16 cellular contexts compared by ENCODE assay signal in the genomic region with DNA sequence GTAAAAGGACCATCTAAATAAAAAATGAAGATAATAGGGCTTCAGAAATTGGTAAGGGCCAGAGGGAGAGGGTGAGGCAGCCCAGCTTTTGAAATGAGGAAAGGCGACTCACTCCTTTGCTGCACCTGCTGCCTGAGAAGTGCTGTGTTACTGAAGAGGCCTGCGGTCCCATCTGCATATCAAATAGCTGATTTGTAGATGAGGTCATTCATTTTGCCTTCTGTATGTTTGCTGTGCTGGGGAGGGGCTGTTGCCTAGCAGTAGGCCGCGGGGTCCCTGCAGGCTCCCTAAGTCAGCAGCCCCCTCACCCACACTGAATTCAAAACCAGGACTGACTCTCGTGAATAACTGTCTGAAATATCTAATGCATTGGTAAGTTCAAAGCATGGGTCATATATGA.
A peak's percentile ranks its signal among the peaks of the same experiment; 100 is the strongest.
DNase-seq lines count a peak whose midpoint lies in the region; ATAC-seq and TF ChIP-seq lines count a peak whose summit lies in the region.
"Had no signal": no experiment of that assay in that cellular context is flagged by ENCODE, and none has a peak within 500 bp of the region (broad histone marks: within the 10 kb centered on the region; RNA-seq: fewer than 3 reads in every experiment).

No MANE protein-coding gene starts in this region.

- H3K4me1 ChIP-seq in OCI-LY1 (ENCODE audit: insufficient read depth, low read length, severe bottlenecking) (peaks cover 100% of the 10 kb centered on the region), left lung (no peaks in the 10 kb centered on the region), tibial artery (no peaks in the 10 kb centered on the region), BE2C (no peaks in the 10 kb centered on the region)

- peak overlapping the region; percentile 95 for H3K27ac ChIP-seq in OCI-LY1 (ENCODE audit: low read depth, low read length, poor library complexity, severe bottlenecking)
- H3K27ac ChIP-seq in left lung: no peak overlapping the region
- no peak overlapping the region for H3K27ac ChIP-seq in tibial artery
- H3K27ac ChIP-seq: GM23248, HL-60, stomach had no signal

- H3K4me2 ChIP-seq in OCI-LY1 (ENCODE audit: low read length): peak overlapping the region; percentile 37; the same call in 1 of the 2 replicates

- H3K4me1 Mint-ChIP-seq in immature natural killer cell: no peaks in the 10 kb centered on the region
- no peaks in the 10 kb centered on the region for H3K4me1 Mint-ChIP-seq in activated T-helper 2 cell treated with anti-CD3 and anti-CD28 coated beads, Interferon-gamma antibody, Interleukin-2, Interleukin-4, amounts not matched to agents 10 μg/mL and 5 μg/mL and 100 μg/mL, durations not matched to agents 14 hours and 24 hours and 36 hours (ENCODE audit: low read depth)
- H3K4me1 Mint-ChIP-seq: B cell, natural killer cell had no signal

- DNase-seq in H7: peak; percentile 44
- DNase-seq in NCI-H2029 treated with DMSO at 0.1 percent for 48 hours (lab: John Stamatoyannopoulos, UW): peak; percentile 83
- DNase-seq in left lung: no peak
- no peak for DNase-seq in immature natural killer cell
- no peak for DNase-seq in tibial artery
- no peak for DNase-seq in BE2C
- no peak for DNase-seq in activated T-helper 2 cell treated with anti-CD3 and anti-CD28 coated beads, Interferon-gamma antibody, Interleukin-2, Interleukin-4, amounts not matched to agents 10 μg/mL and 5 μg/mL and 100 μg/mL, durations not matched to agents 14 hours and 24 hours and 36 hours (ENCODE audit: low spot score)
- DNase-seq: activated CD4-positive, alpha-beta T cell treated with anti-CD3 and anti-CD28 coated beads for 48 hours; GM23248; natural killer cell; OCI-M1; stomach; T-helper 1 cell had no signal

- H3K4me3 Mint-ChIP-seq in immature natural killer cell: no peak overlapping the region
- H3K4me3 Mint-ChIP-seq in activated T-helper 2 cell treated with anti-CD3 and anti-CD28 coated beads, Interferon-gamma antibody, Interleukin-2, Interleukin-4, amounts not matched to agents 10 μg/mL and 5 μg/mL and 100 μg/mL, durations not matched to agents 14 hours and 24 hours and 36 hours (ENCODE audit: low read depth): no peak overlapping the region
- H3K4me3 Mint-ChIP-seq: B cell, natural killer cell had no signal

- intact Hi-C loops in left lung (cut with DNase I): no loop called here
- intact Hi-C loops in tibial artery (cut with DNase I; ENCODE audit: low total_unique reads): no loop called here
- intact Hi-C loops in activated T-helper 2 cell treated with anti-CD3 and anti-CD28 coated beads, Interferon-gamma antibody, Interleukin-2, Interleukin-4, amounts not matched to agents 10 μg/mL and 5 μg/mL and 100 μg/mL, durations not matched to agents 14 hours and 24 hours and 36 hours (cut with micrococcal nuclease): no loop called here

- no peaks in the 10 kb centered on the region for H3K79me2 ChIP-seq in OCI-LY1 (ENCODE audit: insufficient read depth, low read length)

- H3K27me3 ChIP-seq in H7 (ENCODE audit: control insufficient read depth, insufficient read depth, low read length): no peaks in the 10 kb centered on the region
- no peaks in the 10 kb centered on the region for H3K27me3 ChIP-seq in OCI-LY1 (ENCODE audit: insufficient read depth, low read length)
- H3K27me3 ChIP-seq in left lung: no peaks in the 10 kb centered on the region
- no peaks in the 10 kb centered on the region for H3K27me3 ChIP-seq in tibial artery
- no peaks in the 10 kb centered on the region for H3K27me3 ChIP-seq in BE2C
- H3K27me3 ChIP-seq: stomach had no signal

- H3K9me2 ChIP-seq in OCI-LY1 (ENCODE audit: low read depth, low read length): no peaks in the 10 kb centered on the region

- peaks cover 0 to 11% (median 2%) of the 10 kb centered on the region in 6 donors for H3K9me3 Mint-ChIP-seq in immature natural killer cell
- H3K9me3 Mint-ChIP-seq in activated T-helper 2 cell treated with anti-CD3 and anti-CD28 coated beads, Interferon-gamma antibody, Interleukin-2, Interleukin-4, amounts not matched to agents 10 μg/mL and 5 μg/mL and 100 μg/mL, durations not matched to agents 14 hours and 24 hours and 36 hours: no peaks in the 10 kb centered on the region

- peak overlapping the region; percentile 4; the same call in 1 of the 2 replicates for H3K9ac ChIP-seq in OCI-LY1 (ENCODE audit: low read length)
- H3K9ac ChIP-seq: GM23248 had no signal

- H2AFZ ChIP-seq in OCI-LY1 (ENCODE audit: low read length): no peak overlapping the region
- H2AFZ ChIP-seq: GM23248 had no signal

- H3K27ac Mint-ChIP-seq in immature natural killer cell: no peak overlapping the region
- no peak overlapping the region for H3K27ac Mint-ChIP-seq in activated T-helper 2 cell treated with anti-CD3 and anti-CD28 coated beads, Interferon-gamma antibody, Interleukin-2, Interleukin-4, amounts not matched to agents 10 μg/mL and 5 μg/mL and 100 μg/mL, durations not matched to agents 14 hours and 24 hours and 36 hours
- H3K27ac Mint-ChIP-seq: B cell, natural killer cell had no signal

- no peaks in the 10 kb centered on the region for H3F3A ChIP-seq in OCI-LY1 (ENCODE audit: insufficient read depth, low read length)

- H3K4me3 ChIP-seq in H7 (ENCODE audit: insufficient read depth, low read depth, low read length) (no peak overlapping the region), OCI-LY1 (ENCODE audit: low read depth, low read length, poor library complexity, severe bottlenecking) (peak overlapping the region; percentile 34), left lung (no peak overlapping the region), tibial artery (no peak overlapping the region), BE2C (ENCODE audit: low read depth, low read length) (no peak overlapping the region)
- H3K4me3 ChIP-seq: GM23248, stomach had no signal

- H3K36me3 ChIP-seq in H7 (replicated peaks; ENCODE audit: control insufficient read depth, insufficient read depth, low read length) (no peaks in the 10 kb centered on the region), OCI-LY1 (ENCODE audit: insufficient read depth, low read length) (no peaks in the 10 kb centered on the region), left lung (no peaks in the 10 kb centered on the region), tibial artery (no peaks in the 10 kb centered on the region), BE2C (no peaks in the 10 kb centered on the region)
- H3K36me3 ChIP-seq: stomach had no signal

- no peak for TF ChIP-seq CTCF in OCI-LY1 (IDR thresholded peaks at IDR 0.05; ENCODE audit: low read length)
- no peak for TF ChIP-seq CTCF in left lung (IDR thresholded peaks at IDR 0.05)
- TF ChIP-seq CTCF in tibial artery (IDR thresholded peaks at IDR 0.05): no peak
- no peak for TF ChIP-seq CTCF in BE2C (IDR thresholded peaks at IDR 0.05; ENCODE audit: low read depth, low read length)

- ATAC-seq in left lung: peak; percentile 54
- ATAC-seq: natural killer cell had no signal

- peaks cover 0 to 3% (median 0%) of the 10 kb centered on the region in 3 donors for H3K36me3 Mint-ChIP-seq in immature natural killer cell
- no peaks in the 10 kb centered on the region for H3K36me3 Mint-ChIP-seq in activated T-helper 2 cell treated with anti-CD3 and anti-CD28 coated beads, Interferon-gamma antibody, Interleukin-2, Interleukin-4, amounts not matched to agents 10 μg/mL and 5 μg/mL and 100 μg/mL, durations not matched to agents 14 hours and 24 hours and 36 hours (ENCODE audit: low read depth)
- H3K36me3 Mint-ChIP-seq: natural killer cell had no signal

- H3K27me3 Mint-ChIP-seq in immature natural killer cell (ENCODE audit: low read depth in 3 of 3): no peaks in the 10 kb centered on the region
- no peaks in the 10 kb centered on the region for H3K27me3 Mint-ChIP-seq in activated T-helper 2 cell treated with anti-CD3 and anti-CD28 coated beads, Interferon-gamma antibody, Interleukin-2, Interleukin-4, amounts not matched to agents 10 μg/mL and 5 μg/mL and 100 μg/mL, durations not matched to agents 14 hours and 24 hours and 36 hours (ENCODE audit: low read depth)

- H4K20me1 ChIP-seq in OCI-LY1 (ENCODE audit: insufficient read depth, low read length): no peaks in the 10 kb centered on the region

- H3K9me3 ChIP-seq in OCI-LY1 (ENCODE audit: low read length): no peaks in the 10 kb centered on the region
- H3K9me3 ChIP-seq in left lung: no peaks in the 10 kb centered on the region
- H3K9me3 ChIP-seq in tibial artery: no peaks in the 10 kb centered on the region
- no peaks in the 10 kb centered on the region for H3K9me3 ChIP-seq in BE2C
- H3K9me3 ChIP-seq: stomach had no signal

Comparison
In these comparisons a context has a peak if more than half of its experiments do, and no peak if none do; other contexts are left out.
1. DNase-seq: peak in H7 (single experiment) and NCI-H2029 treated with DMSO at 0.1 percent for 48 hours (single experiment); none in left lung (0 of 2), immature natural killer cell (0 of 3), tibial artery (0 of 2), BE2C (single experiment) and activated T-helper 2 cell treated with anti-CD3 and anti-CD28 coated beads, Interferon-gamma antibody, Interleukin-2, Interleukin-4, amounts not matched to agents 10 μg/mL and 5 μg/mL and 100 μg/mL, durations not matched to agents 14 hours and 24 hours and 36 hours (single experiment).